In the genomic region with DNA sequence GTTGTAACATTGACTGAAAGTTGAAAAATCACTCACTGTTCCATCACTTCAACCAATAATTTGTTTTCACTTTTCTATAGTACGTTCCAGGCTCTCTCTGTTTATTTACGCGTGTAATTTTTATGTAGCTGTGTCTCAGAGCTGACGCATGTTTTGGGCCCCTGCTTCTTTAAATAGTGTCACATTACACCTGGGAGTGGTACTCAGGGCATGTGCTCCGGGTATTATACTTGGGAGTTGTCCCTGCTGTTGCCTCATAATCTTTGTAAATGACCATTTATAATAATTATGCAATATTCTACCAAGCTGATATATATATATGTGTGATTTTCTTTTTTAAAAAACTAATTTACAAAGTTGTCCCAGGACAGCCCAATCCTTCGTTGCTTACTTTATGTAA, we compare ENCODE assay signal across 23 cellular contexts.
DNase-seq lines count a peak whose midpoint lies in the region; ATAC-seq and TF ChIP-seq lines count a peak whose summit lies in the region.
"Had no signal": no experiment of that assay in that cellular context is flagged by ENCODE, and none has a peak within 500 bp of the region (broad histone marks: within the 10 kb centered on the region; RNA-seq: fewer than 3 reads in every experiment).

No MANE protein-coding gene starts in this region.

- H3K4me1 ChIP-seq in HEK293 (ENCODE audit: control insufficient read depth, insufficient read depth, low read length) (no peaks in the 10 kb centered on the region), left lung (peaks cover 21 to 28% of the 10 kb centered on the region in 2 donors)

- no peaks in the 10 kb centered on the region for H3K27me3 ChIP-seq in left lung

- POLR2A ChIA-PET in HEK293 (lab: Yijun Ruan, JAX), result no interaction called here

- CTCF ChIA-PET in HEK293 (lab: Yijun Ruan, JAX), result interaction anchor here (0.6 kb wide), 1 partner anchor 75 kb away, joined by 3 read pairs; no protein-coding TSS in a partner anchor

- H3K36me3 ChIP-seq in HEK293 (ENCODE audit: control insufficient read depth in 2 of 2, insufficient read depth in 1 of 2, low read length in 2 of 2), result no peaks in the 10 kb centered on the region
- H3K36me3 ChIP-seq in left lung, result no peaks in the 10 kb centered on the region

- peak; percentile 49 for ATAC-seq in left lung
- ATAC-seq in GM21528 (IDR thresholded peaks at IDR 0.05; ENCODE audit: low FRiP score, unreplicated experiment), result no peak
- ATAC-seq: WTC11 had no signal

- H3K27ac ChIP-seq in HEK293 (ENCODE audit: extremely low read depth, low read depth, low read length) (no peak overlapping the region), left lung (peak overlapping the region in 1 of 2 donors; percentile 53)
- H3K27ac ChIP-seq: 22Rv1, KMS-11 had no signal

- intact Hi-C loops in left lung (cut with DNase I), result loop anchor here in 1 of 2 donors (10.0 kb wide), 1 partner anchor 201 kb away; no protein-coding TSS in a partner anchor

- TF ChIP-seq CTCF in HEK293 (tag by site-specific recombination; IDR thresholded peaks at IDR 0.05) (no peak), left lung (IDR thresholded peaks at IDR 0.05) (no peak)

- DNase-seq in DMS153 (lab: John Stamatoyannopoulos, UW), result peak; percentile 32
- DNase-seq in DMS153 treated with DMSO at 0.1 percent for 48 hours (lab: John Stamatoyannopoulos, UW; ENCODE audit: unreplicated experiment), result no peak
- DNase-seq in NCI-H748 (lab: John Stamatoyannopoulos, UW; ENCODE audit: unreplicated experiment), result peak; percentile 71
- no peak for DNase-seq in left lung
- DNase-seq in occipital lobe (lab: John Stamatoyannopoulos, UW), result no peak
- DNase-seq in activated effector memory CD4-positive, alpha-beta T cell treated with anti-CD3 and anti-CD28 coated beads, Interleukin-2, amount 50 U/mL, for 16 hours, result no peak
- DNase-seq: activated naive CD8-positive, alpha-beta T cell treated with anti-CD3 and anti-CD28 coated beads, Interleukin-2, amount 10 ng/mL, durations not matched to agents 7 days and 5 days; CD4-positive, alpha-beta T cell; DMS79 treated with DMSO at 0.1 percent for 48 hours; mesenchymal stem cell; NCI-H1694 treated with DMSO at 0.1 percent for 48 hours; nucleus accumbens; OCI-M1; Right ventricle myocardium superior; stimulated activated CD4-positive, alpha-beta T cell treated with anti-CD3 and anti-CD28 coated beads, Interleukin-1b, Interleukin-23, amount 100 ng/mL, for 48 hours; SW 1271; trophoblast cell had no signal

- H3K9me3 ChIP-seq in HEK293 (ENCODE audit: control insufficient read depth, insufficient read depth, low read depth, low read length) (no peaks in the 10 kb centered on the region), left lung (no peaks in the 10 kb centered on the region)

- H3K4me3 ChIP-seq in HEK293 (ENCODE audit: low read depth, low read length), result no peak overlapping the region
- H3K4me3 ChIP-seq in left lung, result no peak overlapping the region
- H3K4me3 ChIP-seq: skin epidermis had no signal

TF ChIP-seq in HEK293, 187 proteins besides CTCF, POLR2A, EP300 and RAD21:
- no peak for TF ChIP-seq ZNF791 (tag by site-specific recombination; IDR thresholded peaks at IDR 0.05)
- TF ChIP-seq WT1 (tag by site-specific recombination; IDR thresholded peaks at IDR 0.05), result peak; percentile 74
TF ChIP-seq in HEK293: peak in this region for 1.

Comparison
In these comparisons a context has a peak if more than half of its experiments do, and no peak if none do; other contexts are left out.
1. DNase-seq: peak in DMS153 (single experiment) and NCI-H748 (single experiment); none in DMS153 treated with DMSO at 0.1 percent for 48 hours (single experiment), left lung (0 of 2), occipital lobe (single experiment) and activated effector memory CD4-positive, alpha-beta T cell treated with anti-CD3 and anti-CD28 coated beads, Interleukin-2, amount 50 U/mL, for 16 hours (single experiment).